ENCODE assay signal across 23 cellular contexts in genomic region chr6:136087986-136088385, GRCh38.
"Had no signal": no experiment of that assay in that cellular context is flagged by ENCODE, and none has a peak within 500 bp of the region (broad histone marks: within the 10 kb centered on the region; RNA-seq: fewer than 3 reads in every experiment).

No MANE protein-coding gene starts in this region.

- H3K4me1 ChIP-seq: body of pancreas, foreskin keratinocyte, psoas muscle, upper lobe of left lung had no signal

- H3K9me3 ChIP-seq: body of pancreas, esophagus muscularis mucosa, upper lobe of left lung had no signal

- H3K36me3 ChIP-seq: esophagus muscularis mucosa, upper lobe of left lung had no signal

- H3K4me1 Mint-ChIP-seq: activated CD8-positive, alpha-beta memory T cell treated with anti-CD3 and anti-CD28 coated beads, Interleukin-2, amount 10 ng/mL, durations not matched to agents 7 days and 5 days; activated naive CD4-positive, alpha-beta T cell treated with anti-CD3 and anti-CD28 coated beads, Interleukin-2, amount 10 ng/mL, durations not matched to agents 7 days and 5 days; stimulated activated naive CD8-positive, alpha-beta T cell treated with anti-CD3 and anti-CD28 coated beads, Interleukin-15, amount 100 ng/mL, for 72 hours; T-cell had no signal

- H3K4me3 ChIP-seq: body of pancreas, coronary artery, esophagus muscularis mucosa, psoas muscle, upper lobe of left lung had no signal

- H3K27ac Mint-ChIP-seq: activated CD4-positive, alpha-beta memory T cell treated with anti-CD3 and anti-CD28 coated beads for 36 hours; activated CD8-positive, alpha-beta memory T cell treated with anti-CD3 and anti-CD28 coated beads, Interleukin-2, amount 10 ng/mL, durations not matched to agents 7 days and 5 days; activated naive CD4-positive, alpha-beta T cell treated with anti-CD3 and anti-CD28 coated beads, Interleukin-2, amount 10 ng/mL, durations not matched to agents 7 days and 5 days; activated T-cell treated with anti-CD3 and anti-CD28 coated beads, Interleukin-2, amount 50 U/mL, for 24 hours; immature natural killer cell; nephron progenitor cell; stimulated activated naive CD8-positive, alpha-beta T cell treated with anti-CD3 and anti-CD28 coated beads, Interleukin-15, amount 100 ng/mL, for 72 hours; T-cell had no signal

- H3K36me3 Mint-ChIP-seq: activated CD4-positive, alpha-beta memory T cell treated with anti-CD3 and anti-CD28 coated beads for 36 hours; activated CD8-positive, alpha-beta memory T cell treated with anti-CD3 and anti-CD28 coated beads, Interleukin-2, amount 10 ng/mL, durations not matched to agents 7 days and 5 days; activated naive CD4-positive, alpha-beta T cell treated with anti-CD3 and anti-CD28 coated beads, Interleukin-2, amount 10 ng/mL, durations not matched to agents 7 days and 5 days; immature natural killer cell; T-cell had no signal

- H3K9me3 Mint-ChIP-seq: activated CD4-positive, alpha-beta memory T cell treated with anti-CD3 and anti-CD28 coated beads for 36 hours; activated naive CD4-positive, alpha-beta T cell treated with anti-CD3 and anti-CD28 coated beads, Interleukin-2, amount 10 ng/mL, durations not matched to agents 7 days and 5 days; activated T-cell treated with anti-CD3 and anti-CD28 coated beads, Interleukin-2, amount 50 U/mL, for 24 hours; immature natural killer cell; nephron progenitor cell; stimulated activated naive CD8-positive, alpha-beta T cell treated with anti-CD3 and anti-CD28 coated beads, Interleukin-15, amount 100 ng/mL, for 72 hours had no signal

- H3K27me3 Mint-ChIP-seq: activated naive CD4-positive, alpha-beta T cell treated with anti-CD3 and anti-CD28 coated beads, Interleukin-2, amount 10 ng/mL, durations not matched to agents 7 days and 5 days; activated T-cell treated with anti-CD3 and anti-CD28 coated beads, Interleukin-2, amount 50 U/mL, for 24 hours; stimulated activated naive CD8-positive, alpha-beta T cell treated with anti-CD3 and anti-CD28 coated beads, Interleukin-15, amount 100 ng/mL, for 72 hours; T-cell had no signal

- H3K27me3 ChIP-seq: body of pancreas, esophagus muscularis mucosa, foreskin keratinocyte, upper lobe of left lung had no signal

- H3K27ac ChIP-seq: body of pancreas, coronary artery, esophagus muscularis mucosa, foreskin keratinocyte, psoas muscle, upper lobe of left lung had no signal

- ATAC-seq: activated CD8-positive, alpha-beta memory T cell treated with anti-CD3 and anti-CD28 coated beads, Interleukin-2, amount 10 ng/mL, durations not matched to agents 7 days and 5 days; body of pancreas; foreskin keratinocyte; left colon; sciatic nerve; stimulated activated naive CD8-positive, alpha-beta T cell treated with anti-CD3 and anti-CD28 coated beads, Interleukin-15, amount 100 ng/mL, for 72 hours; T-cell had no signal

- DNase-seq: activated CD4-positive, alpha-beta memory T cell treated with anti-CD3 and anti-CD28 coated beads for 36 hours; activated CD4-positive, alpha-beta T cell treated with anti-CD3 and anti-CD28 coated beads for 1 hour; activated CD8-positive, alpha-beta memory T cell treated with anti-CD3 and anti-CD28 coated beads, Interleukin-2, amount 10 ng/mL, durations not matched to agents 7 days and 5 days; activated naive CD4-positive, alpha-beta T cell treated with anti-CD3 and anti-CD28 coated beads, Interleukin-2, amount 10 ng/mL, durations not matched to agents 7 days and 5 days; activated T-cell treated with anti-CD3 and anti-CD28 coated beads, Interleukin-2, amount 50 U/mL, for 24 hours; body of pancreas; central memory CD4-positive, alpha-beta T cell; effector CD4-positive, alpha-beta T cell; foreskin keratinocyte; glutamatergic neuron; immature natural killer cell; left colon; mammary epithelial cell; nephron progenitor cell; psoas muscle; stimulated activated CD4-positive, alpha-beta T cell treated with anti-CD3 and anti-CD28 coated beads, Interleukin-1b, Interleukin-23, amount 100 ng/mL, for 48 hours; stimulated activated naive CD8-positive, alpha-beta T cell treated with anti-CD3 and anti-CD28 coated beads, Interleukin-15, amount 100 ng/mL, for 72 hours; T-cell; T-helper 9 cell; upper lobe of left lung had no signal

- H3K4me3 Mint-ChIP-seq: activated CD4-positive, alpha-beta memory T cell treated with anti-CD3 and anti-CD28 coated beads for 36 hours; activated CD8-positive, alpha-beta memory T cell treated with anti-CD3 and anti-CD28 coated beads, Interleukin-2, amount 10 ng/mL, durations not matched to agents 7 days and 5 days; activated naive CD4-positive, alpha-beta T cell treated with anti-CD3 and anti-CD28 coated beads, Interleukin-2, amount 10 ng/mL, durations not matched to agents 7 days and 5 days; activated T-cell treated with anti-CD3 and anti-CD28 coated beads, Interleukin-2, amount 50 U/mL, for 24 hours; immature natural killer cell; nephron progenitor cell; stimulated activated naive CD8-positive, alpha-beta T cell treated with anti-CD3 and anti-CD28 coated beads, Interleukin-15, amount 100 ng/mL, for 72 hours; T-cell had no signal
